In genomic region chr9:3672399-3672798, GRCh38 we compare ENCODE assay signal across 26 cellular contexts.
"Had no signal": no experiment of that assay in that cellular context is flagged by ENCODE, and none has a peak within 500 bp of the region (broad histone marks: within the 10 kb centered on the region; RNA-seq: fewer than 3 reads in every experiment).

No MANE protein-coding gene starts in this region.

- H3K4me3 ChIP-seq: stomach, suprapubic skin, testis, thoracic aorta, thyroid gland, tibial artery, tibial nerve, transverse colon, upper lobe of left lung, upper lobe of right lung, uterus, vagina had no signal

- DNase-seq: stimulated activated CD4-positive, alpha-beta T cell treated with anti-CD3 and anti-CD28 coated beads, Interleukin-2, amount 100 ng/mL, for 48 hours; stimulated activated CD4-positive, alpha-beta T cell treated with anti-CD3 and anti-CD28 coated beads, Interleukin-4, amount 100 ng/mL, for 1 hour; stimulated activated CD4-positive, alpha-beta T cell treated with anti-CD3 and anti-CD28 coated beads, Interleukin-4, amount 100 ng/mL, for 24 hours; stimulated activated CD4-positive, alpha-beta T cell treated with anti-CD3 and anti-CD28 coated beads, Interleukin-4, amount 100 ng/mL, for 4 hours; stimulated activated CD8-positive, alpha-beta memory T cell treated with anti-CD3 and anti-CD28 coated beads, Interleukin-4, amount 100 ng/mL, for 48 hours; stimulated activated naive B cell treated with anti-CD40 and anti-IgM and Interleukin-4, amounts not matched to agents 10 μg/mL and 1 μg/mL and 100 μg/mL, for 72 hours; stimulated activated naive CD4-positive, alpha-beta T cell; stimulated activated naive CD4-positive, alpha-beta T cell treated with Interleukin-2 at 50 U/mL for 16 hours; stimulated activated naive CD8-positive, alpha-beta T cell treated with anti-CD3 and anti-CD28 coated beads, Interleukin-15, amount 100 ng/mL, for 72 hours; stimulated activated naive CD8-positive, alpha-beta T cell treated with anti-CD3 and anti-CD28 coated beads, Interleukin-15, Interleukin-2, amounts not matched to agents 100 U/mL and 50 U/mL, for 24 hours; stomach; substantia nigra; testis; thyroid gland; tibial artery; transverse colon; upper lobe of left lung; upper lobe of right lung; uterus had no signal

- FAIRE-seq: urothelium cell line had no signal

- H3K27me3 ChIP-seq: stomach, suprapubic skin, testis, thyroid gland, tibial artery, tibial nerve, transverse colon, upper lobe of left lung, upper lobe of right lung, uterus, vagina had no signal

- H3K36me3 ChIP-seq: stomach, suprapubic skin, thyroid gland, tibial artery, transverse colon, upper lobe of left lung, upper lobe of right lung, uterus, vagina had no signal

- H3K27ac ChIP-seq: stomach, suprapubic skin, testis, thoracic aorta, thyroid gland, tibial artery, tibial nerve, transverse colon, upper lobe of left lung, upper lobe of right lung, uterus, vagina had no signal

- H3K9me3 ChIP-seq: stomach, suprapubic skin, testis, thoracic aorta, thyroid gland, tibial artery, tibial nerve, transverse colon, upper lobe of left lung, upper lobe of right lung, uterus, vagina had no signal

- ATAC-seq: stimulated activated effector memory CD8-positive, alpha-beta T cell treated with anti-CD3 and anti-CD28 coated beads, Interleukin-12 subunit alpha, Interleukin-12 subunit beta, amount 100 ng/mL, for 72 hours; stimulated activated memory B cell treated with anti-CD40 and anti-IgM and Interleukin-4, amounts not matched to agents 10 μg/mL and 1 μg/mL and 100 μg/mL, for 72 hours; stimulated activated naive B cell treated with anti-CD40 and anti-IgM and Interleukin-4, amounts not matched to agents 10 μg/mL and 1 μg/mL and 100 μg/mL, for 72 hours; stimulated activated naive CD8-positive, alpha-beta T cell treated with anti-CD3 and anti-CD28 coated beads, Interleukin-15, amount 100 ng/mL, for 72 hours; stimulated activated naive CD8-positive, alpha-beta T cell treated with anti-CD3 and anti-CD28 coated beads, Interleukin-15, Interleukin-2, amounts not matched to agents 100 U/mL and 50 U/mL, for 24 hours; upper lobe of right lung had no signal

- H3K4me1 ChIP-seq: stomach, suprapubic skin, testis, tibial artery, tibial nerve, transverse colon, upper lobe of left lung, upper lobe of right lung, uterus, vagina had no signal
